In genomic region chr9:12819436-12820185, GRCh38 we compare ENCODE assay signal across 9 cellular contexts. TPM values are rescaled to one million over a fixed set of nuclear protein-coding genes. Genes with fewer than 3 reads are reported as not detected.
A peak's percentile ranks its signal among the peaks of the same experiment; 100 is the strongest.
DNase-seq lines count a peak whose midpoint lies in the region; ATAC-seq, FAIRE-seq and TF ChIP-seq lines count a peak whose summit lies in the region.
"Had no signal": no experiment of that assay in that cellular context is flagged by ENCODE, and none has a peak within 500 bp of the region (broad histone marks: within the 10 kb centered on the region; RNA-seq: fewer than 3 reads in every experiment).

No MANE protein-coding gene starts in this region.

- H3K9ac ChIP-seq in adipocyte (ENCODE audit: low read length) = peak overlapping the region; percentile 53

- no peaks in the 10 kb centered on the region for H3K27me3 Mint-ChIP-seq in neural crest cell (ENCODE audit: low read depth)
- H3K27me3 Mint-ChIP-seq: stimulated activated naive CD8-positive, alpha-beta T cell treated with anti-CD3 and anti-CD28 coated beads, Interleukin-15, Interleukin-2, amounts not matched to agents 100 ng/mL and 50 ng/mL, for 24 hours had no signal

- no peak overlapping the region for H3K27ac Mint-ChIP-seq in neural crest cell (ENCODE audit: unreplicated experiment)
- H3K27ac Mint-ChIP-seq: stimulated activated naive CD8-positive, alpha-beta T cell treated with anti-CD3 and anti-CD28 coated beads, Interleukin-15, Interleukin-2, amounts not matched to agents 100 ng/mL and 50 ng/mL, for 24 hours had no signal

- peak; percentile 93 for ATAC-seq in HG03025 (IDR thresholded peaks at IDR 0.05; ENCODE audit: low FRiP score, unreplicated experiment)

- H3K4me3 Mint-ChIP-seq in neural crest cell = no peak overlapping the region
- H3K4me3 Mint-ChIP-seq: stimulated activated naive CD8-positive, alpha-beta T cell treated with anti-CD3 and anti-CD28 coated beads, Interleukin-15, Interleukin-2, amounts not matched to agents 100 ng/mL and 50 ng/mL, for 24 hours had no signal

- peaks cover 21% of the 10 kb centered on the region for H3K36me3 ChIP-seq in adipocyte (ENCODE audit: control insufficient read depth, insufficient read depth, low read length, severe bottlenecking)

- H3K27me3 ChIP-seq in adipocyte (replicated peaks; ENCODE audit: control insufficient read depth, insufficient read depth, low read length) = no peaks in the 10 kb centered on the region

- H3K4me1 ChIP-seq in adipocyte (ENCODE audit: control insufficient read depth, insufficient read depth, low read length) = peaks cover 61% of the 10 kb centered on the region

- no peak for TF ChIP-seq POLR2A in GM12891 (IDR thresholded peaks at IDR 0.05; ENCODE audit: low read depth, low read length)

- TF ChIP-seq CTCF in neural crest cell (conservative IDR thresholded peaks at IDR 0.05) = peak; percentile 57

- H3K36me3 Mint-ChIP-seq in neural crest cell (ENCODE audit: low read depth) = no peaks in the 10 kb centered on the region

- no peak for FAIRE-seq in GM12891 (lab: Jason Lieb, UNC)

- H3K4me3 ChIP-seq in adipocyte (ENCODE audit: low read length) = peak overlapping the region; percentile 39

- peaks cover 9% of the 10 kb centered on the region for H3K4me1 Mint-ChIP-seq in neural crest cell

- no peaks in the 10 kb centered on the region for H3K9me3 Mint-ChIP-seq in neural crest cell

- peak; percentile 14 for DNase-seq in GM12891 (ENCODE audit: insufficient read length, low spot score)
- DNase-seq in adipocyte (ENCODE audit: low read depth) = no peak
- DNase-seq in neural crest cell (ENCODE audit: low read depth, low spot score) = no peak
- no peak for DNase-seq in NCI-H1092 (lab: John Stamatoyannopoulos, UW)
- no peak for DNase-seq in OCI-M2 (lab: John Stamatoyannopoulos, UW; ENCODE audit: unreplicated experiment)
- no peak for DNase-seq in NCI-H2196 treated with DMSO at 0.1 percent for 48 hours (lab: John Stamatoyannopoulos, UW; ENCODE audit: unreplicated experiment)
- DNase-seq in NCI-H446 treated with DMSO at 0.1 percent for 48 hours (lab: John Stamatoyannopoulos, UW) = no peak

- no peaks in the 10 kb centered on the region for H3K9me3 ChIP-seq in adipocyte (ENCODE audit: control insufficient read depth, low read length)

TF ChIP-seq in GM12891, 5 proteins besides CTCF, POLR2A, EP300 and RAD21:
- no peak for TF ChIP-seq SPI1 (IDR thresholded peaks at IDR 0.05; ENCODE audit: low read depth, low read length)
- TF ChIP-seq POU2F2 (IDR thresholded peaks at IDR 0.05; ENCODE audit: low read depth, low read length) = no peak
- TF ChIP-seq PAX5 (IDR thresholded peaks at IDR 0.05; ENCODE audit: insufficient read depth, low read length, severe bottlenecking) = no peak
- no peak for TF ChIP-seq TAF1 (IDR thresholded peaks at IDR 0.05; ENCODE audit: low read depth, low read length)
- no peak for TF ChIP-seq POLR2AphosphoS5 (IDR thresholded peaks at IDR 0.05; ENCODE audit: low read depth, low read length)

RNA-seq across cellular contexts. Expression of gene LURAP1L, which starts 44.8 kb away (rescaled TPM):
- not detected for polyA plus RNA-seq in GM12891 (2012; ENCODE audit: low read depth, missing spikeins)
- 0.27 and 0.40 TPM in 2 replicates for total RNA-seq in neural crest cell
